Comparison of ENCODE assay signal across 10 cellular contexts in genomic region chr4:48683784-48684666, GRCh38.
DNase-seq lines count a peak whose midpoint lies in the region; ATAC-seq lines count a peak whose summit lies in the region.
"Had no signal": no experiment of that assay in that cellular context is flagged by ENCODE, and none has a peak within 500 bp of the region (broad histone marks: within the 10 kb centered on the region; RNA-seq: fewer than 3 reads in every experiment).

No MANE protein-coding gene starts in this region.

- H3K36me3 Mint-ChIP-seq in T-cell = peaks cover 16% of the 10 kb centered on the region

- H3K9me3 Mint-ChIP-seq in T-cell = no peaks in the 10 kb centered on the region

- H3K27ac Mint-ChIP-seq in T-cell = peak overlapping the region; percentile 56 to 63

- no peak overlapping the region for H3K4me3 Mint-ChIP-seq in T-cell

- POLR2A ChIA-PET in T-cell (lab: Charles Lee) = no interaction called here

- H3K4me1 Mint-ChIP-seq in T-cell = peaks cover 43 to 60% (median 56%) of the 10 kb centered on the region in 3 donors

- CTCF ChIA-PET in T-cell (lab: Charles Lee) = no interaction called here

- no peaks in the 10 kb centered on the region for H3K27me3 Mint-ChIP-seq in T-cell

- ATAC-seq in GM19452 (IDR thresholded peaks at IDR 0.05; ENCODE audit: unreplicated experiment) (peak; percentile 73), HG03108 (IDR thresholded peaks at IDR 0.05; ENCODE audit: unreplicated experiment) (peak; percentile 77), T-cell (replicated peaks in 1 of 4) (peak in 2 of 4 experiments; percentile 29 to 36)
- ATAC-seq: left ventricle myocardium superior had no signal

- DNase-seq in DMS79 treated with DMSO at 0.1 percent for 48 hours (lab: John Stamatoyannopoulos, UW) = peak; percentile 34
- no peak for DNase-seq in T-cell
- DNase-seq in NCI-H2171 treated with DMSO at 0.1 percent for 48 hours (lab: John Stamatoyannopoulos, UW) = no peak
- no peak for DNase-seq in Ammon's horn (ENCODE audit: low spot score)
- no peak for DNase-seq in NK-92 treated with Interleukin-12 subunit alpha and Interleukin-12 subunit beta, amount 100 ng/mL, for 24 hours (lab: John Stamatoyannopoulos, UW)
- no peak for DNase-seq in NCI-H1694 treated with DMSO at 0.1 percent for 48 hours (lab: John Stamatoyannopoulos, UW)
- DNase-seq: activated CD4-positive, CD25-positive, alpha-beta regulatory T cell; left ventricle myocardium superior had no signal
